Comparison of ENCODE assay signal across 1 cellular context in the genomic region with DNA sequence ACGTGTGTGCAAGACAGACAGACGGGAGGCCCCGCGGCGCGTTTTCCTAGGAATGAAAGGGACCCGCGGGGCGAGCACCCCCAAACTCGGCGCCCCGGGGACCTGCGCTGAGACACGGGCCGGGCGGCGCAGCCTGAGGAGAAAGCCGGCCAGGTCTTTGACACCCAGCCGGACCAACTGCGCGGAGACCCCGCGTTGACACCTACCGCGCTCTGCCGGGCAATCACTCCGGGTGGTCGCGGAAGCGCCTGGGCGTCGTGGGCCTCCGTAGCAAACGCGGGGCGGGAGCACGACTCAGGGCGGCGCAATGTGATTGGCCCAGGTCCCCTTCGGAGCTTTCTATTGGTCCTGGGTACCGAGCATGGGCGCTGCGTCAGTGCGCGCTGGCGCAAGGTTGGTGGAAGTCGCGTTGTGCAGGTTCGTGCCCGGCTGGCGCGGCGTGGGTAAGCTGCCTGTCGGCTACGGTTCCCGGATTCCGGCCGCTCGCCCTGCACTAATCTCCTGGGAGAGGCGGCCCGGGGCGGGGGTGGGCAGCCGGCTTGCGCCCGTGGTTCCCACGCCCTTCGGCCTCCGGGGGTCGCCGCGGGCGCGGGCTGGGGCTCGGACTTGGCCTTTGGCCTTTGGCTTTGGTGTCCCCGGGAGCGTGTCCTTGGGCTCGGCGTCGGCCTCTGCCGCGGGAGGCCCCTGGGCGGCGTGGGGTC.
TF ChIP-seq lines count a peak whose summit lies in the region.

A gene with protein sequence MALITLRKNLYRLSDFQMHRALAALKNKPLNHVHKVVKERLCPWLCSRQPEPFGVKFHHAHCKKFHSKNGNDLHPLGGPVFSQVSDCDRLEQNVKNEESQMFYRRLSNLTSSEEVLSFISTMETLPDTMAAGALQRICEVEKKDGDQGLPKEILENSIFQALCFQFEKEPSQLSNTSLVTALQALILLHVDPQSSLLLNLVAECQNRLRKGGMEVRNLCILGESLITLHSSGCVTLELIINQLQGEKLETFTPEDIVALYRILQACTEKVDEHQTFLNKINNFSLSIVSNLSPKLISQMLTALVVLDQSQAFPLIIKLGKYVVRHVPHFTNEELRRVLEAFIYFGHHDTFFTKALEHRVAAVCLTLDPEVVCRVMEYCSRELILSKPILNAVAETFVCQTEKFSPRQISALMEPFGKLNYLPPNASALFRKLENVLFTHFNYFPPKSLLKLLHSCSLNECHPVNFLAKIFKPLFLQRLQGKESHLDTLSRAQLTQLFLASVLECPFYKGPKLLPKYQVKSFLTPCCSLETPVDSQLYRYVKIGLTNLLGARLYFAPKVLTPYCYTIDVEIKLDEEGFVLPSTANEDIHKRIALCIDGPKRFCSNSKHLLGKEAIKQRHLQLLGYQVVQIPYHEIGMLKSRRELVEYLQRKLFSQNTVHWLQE (minus strand): TSS at position 259 of the 701 bp plus-strand sequence. CDS start 948 bp downstream, outside the sequence.
A gene (plus strand): TSS at position 376 of the 701 bp plus-strand sequence. CDS start 1,647 bp downstream, outside the sequence.

TF ChIP-seq in HCT116, 20 proteins besides CTCF, POLR2A, EP300 and RAD21:
- TF ChIP-seq, protein P1, sequence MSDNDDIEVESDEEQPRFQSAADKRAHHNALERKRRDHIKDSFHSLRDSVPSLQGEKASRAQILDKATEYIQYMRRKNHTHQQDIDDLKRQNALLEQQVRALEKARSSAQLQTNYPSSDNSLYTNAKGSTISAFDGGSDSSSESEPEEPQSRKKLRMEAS (IDR thresholded peaks at IDR 0.05): peak; percentile 54
- TF ChIP-seq EZH2phosphoT487 (IDR thresholded peaks at IDR 0.05; ENCODE audit: borderline replicate concordance) (no peak), TCF7L2 (IDR thresholded peaks at IDR 0.05; ENCODE audit: borderline replicate concordance, extremely low read depth, insufficient read depth, insufficient read length) (peak; percentile 53), SIN3A (IDR thresholded peaks at IDR 0.05; ENCODE audit: low read depth) (peak; percentile 42; the same call in 1 of the 2 replicates), CBX3 (IDR thresholded peaks at IDR 0.05; ENCODE audit: low read depth) (no peak), SP1 (IDR thresholded peaks at IDR 0.05; ENCODE audit: low read depth) (peak; percentile 92), ELF1 (IDR thresholded peaks at IDR 0.05; ENCODE audit: borderline replicate concordance, low read depth) (peak; percentile 50), ZFX (IDR thresholded peaks at IDR 0.05) (peak; percentile 78), POLR2AphosphoS5 (IDR thresholded peaks at IDR 0.05; ENCODE audit: low read depth, low read length) (peak; percentile 80)
- TF ChIP-seq, protein P2, sequence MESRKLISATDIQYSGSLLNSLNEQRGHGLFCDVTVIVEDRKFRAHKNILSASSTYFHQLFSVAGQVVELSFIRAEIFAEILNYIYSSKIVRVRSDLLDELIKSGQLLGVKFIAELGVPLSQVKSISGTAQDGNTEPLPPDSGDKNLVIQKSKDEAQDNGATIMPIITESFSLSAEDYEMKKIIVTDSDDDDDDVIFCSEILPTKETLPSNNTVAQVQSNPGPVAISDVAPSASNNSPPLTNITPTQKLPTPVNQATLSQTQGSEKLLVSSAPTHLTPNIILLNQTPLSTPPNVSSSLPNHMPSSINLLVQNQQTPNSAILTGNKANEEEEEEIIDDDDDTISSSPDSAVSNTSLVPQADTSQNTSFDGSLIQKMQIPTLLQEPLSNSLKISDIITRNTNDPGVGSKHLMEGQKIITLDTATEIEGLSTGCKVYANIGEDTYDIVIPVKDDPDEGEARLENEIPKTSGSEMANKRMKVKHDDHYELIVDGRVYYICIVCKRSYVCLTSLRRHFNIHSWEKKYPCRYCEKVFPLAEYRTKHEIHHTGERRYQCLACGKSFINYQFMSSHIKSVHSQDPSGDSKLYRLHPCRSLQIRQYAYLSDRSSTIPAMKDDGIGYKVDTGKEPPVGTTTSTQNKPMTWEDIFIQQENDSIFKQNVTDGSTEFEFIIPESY (IDR thresholded peaks at IDR 0.05; ENCODE audit: extremely low read depth, insufficient replicate concordance, low read length): peak; percentile 47
TF ChIP-seq in HCT116: peak in this region for 8.
